8 cellular contexts compared by ENCODE assay signal in genomic region chr9:92947268-92948031, GRCh38. TPM values are rescaled to one million over a fixed set of nuclear protein-coding genes. Genes with fewer than 3 reads are reported as not detected.
A peak's percentile ranks its signal among the peaks of the same experiment; 100 is the strongest.
DNase-seq lines count a peak whose midpoint lies in the region; ATAC-seq and TF ChIP-seq lines count a peak whose summit lies in the region.

FGD3 (plus strand) TSS chr9:92947523; CDS start chr9:92976257, 28,734 bp downstream.

- H3K36me3 ChIP-seq in Loucy (ENCODE audit: insufficient read depth, low read length) (no peaks in the 10 kb centered on the region), colonic mucosa (no peaks in the 10 kb centered on the region), lung (ENCODE audit: control insufficient read depth in 2 of 2, insufficient read depth in 2 of 2, low read length in 2 of 2) (no peaks in the 10 kb centered on the region), subcutaneous abdominal adipose tissue (ENCODE audit: control insufficient read depth in 5 of 5, insufficient read depth in 5 of 5, low read length in 5 of 5) (no peaks in the 10 kb centered on the region)

- no peaks in the 10 kb centered on the region for H3K9me2 ChIP-seq in Loucy (replicated peaks; ENCODE audit: low read depth, low read length)

- 5 to 6% methylated on average over 32 to 36 of the region's 36 CpGs for WGBS in lung, 2 donors

- no peaks in the 10 kb centered on the region for H3K9me3 ChIP-seq in Loucy (ENCODE audit: insufficient read depth, low read depth, low read length)
- no peaks in the 10 kb centered on the region for H3K9me3 ChIP-seq in colonic mucosa
- H3K9me3 ChIP-seq in lung (ENCODE audit: control insufficient read depth in 2 of 2, insufficient read depth in 1 of 2, low read length in 1 of 2) = no peaks in the 10 kb centered on the region
- H3K9me3 ChIP-seq in subcutaneous abdominal adipose tissue (ENCODE audit: control insufficient read depth in 5 of 5, low read length in 5 of 5) = no peaks in the 10 kb centered on the region

- DNase-seq in AG08395 (ENCODE audit: low spot score) (peak; percentile 51), T-helper 22 cell (ENCODE audit: low read depth) (peak; percentile 31), colonic mucosa (no peak), lung (ENCODE audit: low spot score) (no peak), OCI-M2 (lab: John Stamatoyannopoulos, UW; ENCODE audit: unreplicated experiment) (no peak)

- TF ChIP-seq CTCF in Loucy (conservative IDR thresholded peaks at IDR 0.05; ENCODE audit: low read length) (no peak), colonic mucosa (IDR thresholded peaks at IDR 0.05) (no peak), lung (IDR thresholded peaks at IDR 0.05; ENCODE audit: control extremely low read depth, extremely low read depth) (no peak)

- H3K4me3 ChIP-seq in Loucy (ENCODE audit: low read length, poor library complexity, severe bottlenecking) = peak within 1 kb of the TSS; percentile 69
- H3K4me3 ChIP-seq in colonic mucosa = peak within 1 kb of the TSS; percentile 41
- H3K4me3 ChIP-seq in lung = peak within 1 kb of the TSS; percentile 34
- peak within 1 kb of the TSS; percentile 56 to 67 (median 63) for H3K4me3 ChIP-seq in subcutaneous abdominal adipose tissue (ENCODE audit: low read depth in 1 of 5, low read length in 5 of 5)

- H3K79me2 ChIP-seq in Loucy (ENCODE audit: insufficient read depth, low read length) = no peaks in the 10 kb centered on the region

- H4K20me1 ChIP-seq in Loucy (ENCODE audit: insufficient read depth, low read length, poor library complexity, severe bottlenecking) = no peaks in the 10 kb centered on the region

- intact Hi-C loops in colonic mucosa (cut with DNase I) = no loop called here

- peak within 1 kb of the TSS; percentile 82 for H3K4me2 ChIP-seq in Loucy (ENCODE audit: low read depth, low read length, poor library complexity, severe bottlenecking)

- H3K27ac ChIP-seq in colonic mucosa (no peak within 1 kb of the TSS), lung (ENCODE audit: low read depth in 1 of 2, low read length in 1 of 2) (no peak within 1 kb of the TSS), subcutaneous abdominal adipose tissue (ENCODE audit: low read depth, low read length) (no peak within 1 kb of the TSS)

- no peak for ATAC-seq in lung (ENCODE audit: insufficient read depth, low FRiP score)
- ATAC-seq in GM18520 (IDR thresholded peaks at IDR 0.05; ENCODE audit: unreplicated experiment) = no peak

- H2AFZ ChIP-seq in Loucy (ENCODE audit: low read length) = peak within 1 kb of the TSS; percentile 82

- H3K4me1 ChIP-seq in Loucy (ENCODE audit: insufficient read depth, low read length, poor library complexity, severe bottlenecking) (no peaks in the 10 kb centered on the region), colonic mucosa (no peaks in the 10 kb centered on the region), lung (ENCODE audit: control insufficient read depth in 2 of 2, insufficient read depth in 2 of 2, low read length in 2 of 2) (peaks cover 0 to 6% of the 10 kb centered on the region in 2 donors), subcutaneous abdominal adipose tissue (ENCODE audit: control insufficient read depth in 5 of 5, insufficient read depth in 5 of 5, low read length in 5 of 5) (peaks cover 3 to 23% (median 11%) of the 10 kb centered on the region in 5 donors)

- H3K27me3 ChIP-seq in Loucy (ENCODE audit: insufficient read depth, low read length, poor library complexity, severe bottlenecking) (peaks cover 6% of the 10 kb centered on the region), colonic mucosa (peaks cover 12% of the 10 kb centered on the region), lung (ENCODE audit: control insufficient read depth, insufficient read depth) (no peaks in the 10 kb centered on the region), subcutaneous abdominal adipose tissue (ENCODE audit: control insufficient read depth in 5 of 5, insufficient read depth in 4 of 5, low read length in 5 of 5) (peaks cover 4 to 25% (median 17%) of the 10 kb centered on the region in 5 donors)

- H3F3A ChIP-seq in Loucy (ENCODE audit: low read depth) = no peaks in the 10 kb centered on the region

- H3K9ac ChIP-seq in Loucy (ENCODE audit: low read depth, low read length, poor library complexity, severe bottlenecking) (peak within 1 kb of the TSS; percentile 47), colonic mucosa (ENCODE audit: low read depth in 2 of 2, low read length in 2 of 2) (no peak within 1 kb of the TSS), subcutaneous abdominal adipose tissue (ENCODE audit: low read length in 5 of 5) (peak within 1 kb of the TSS in 4 of 5 donors; percentile 17 to 68 (median 61))

RNA-seq across cellular contexts. Expression of gene FGD3, which starts in this region (rescaled TPM):
- total RNA-seq in colonic mucosa (1 to 10 TPM; 1.8 to 2.3 TPM), lung (10 to 100 TPM; 10.8 to 24.3 TPM)
- polyA plus RNA-seq in lung = 10 to 100 TPM in 1 of 2 donors, 1 to 10 TPM in 1; 6.1 to 45.9 TPM

Comparison
In these comparisons a context has a peak if more than half of its experiments do, and no peak if none do; other contexts are left out.
1. DNase-seq: peak in AG08395 (single experiment) and T-helper 22 cell (single experiment); none in colonic mucosa (single experiment), lung (single experiment) and OCI-M2 (single experiment).
2. H3K9ac ChIP-seq: peak in Loucy (single experiment) and subcutaneous abdominal adipose tissue (4 of 5); none in colonic mucosa (0 of 2).
3. Peak in every context shown above with its lines, with median percentiles within 50 percentile points of each other: H3K4me3 ChIP-seq.